ENCODE assay signal across 9 cellular contexts in genomic region chr14:76863724-76864407, GRCh38. TPM values are rescaled to one million over a fixed set of nuclear protein-coding genes. Genes with fewer than 3 reads are reported as not detected.
DNase-seq lines count a peak whose midpoint lies in the region; ATAC-seq, FAIRE-seq and TF ChIP-seq lines count a peak whose summit lies in the region.
"Had no signal": no experiment of that assay in that cellular context is flagged by ENCODE, and none has a peak within 500 bp of the region (broad histone marks: within the 10 kb centered on the region; RNA-seq: fewer than 3 reads in every experiment).

No MANE protein-coding gene starts in this region.

- no peak overlapping the region for H3K4me3 Mint-ChIP-seq in stimulated activated naive CD8-positive, alpha-beta T cell treated with anti-CD3 and anti-CD28 coated beads, Interleukin-15, Interleukin-2, amounts not matched to agents 100 ng/mL and 50 ng/mL, for 24 hours

- ATAC-seq in left cardiac atrium = peak; percentile 76 to 86
- ATAC-seq in GM21526 (IDR thresholded peaks at IDR 0.05; ENCODE audit: low FRiP score, unreplicated experiment) = no peak
- ATAC-seq in GM21723 (IDR thresholded peaks at IDR 0.05; ENCODE audit: unreplicated experiment) = no peak

- intact Hi-C loops in left cardiac atrium (cut with DNase I) = no loop called here

- peak overlapping the region; percentile 38 for H3K27ac Mint-ChIP-seq in stimulated activated naive CD8-positive, alpha-beta T cell treated with anti-CD3 and anti-CD28 coated beads, Interleukin-15, Interleukin-2, amounts not matched to agents 100 ng/mL and 50 ng/mL, for 24 hours

- no peaks in the 10 kb centered on the region for H3K27me3 Mint-ChIP-seq in stimulated activated naive CD8-positive, alpha-beta T cell treated with anti-CD3 and anti-CD28 coated beads, Interleukin-15, Interleukin-2, amounts not matched to agents 100 ng/mL and 50 ng/mL, for 24 hours

- no peaks in the 10 kb centered on the region for H3K36me3 Mint-ChIP-seq in stimulated activated naive CD8-positive, alpha-beta T cell treated with anti-CD3 and anti-CD28 coated beads, Interleukin-15, Interleukin-2, amounts not matched to agents 100 ng/mL and 50 ng/mL, for 24 hours (ENCODE audit: low read depth)

- H3K4me1 Mint-ChIP-seq in stimulated activated naive CD8-positive, alpha-beta T cell treated with anti-CD3 and anti-CD28 coated beads, Interleukin-15, Interleukin-2, amounts not matched to agents 100 ng/mL and 50 ng/mL, for 24 hours (ENCODE audit: low read depth) = peaks cover 33% of the 10 kb centered on the region

- DNase-seq in NCI-H2107 treated with DMSO at 0.1 percent for 48 hours (lab: John Stamatoyannopoulos, UW; ENCODE audit: unreplicated experiment) (peak; percentile 90), NCI-H2107 (lab: John Stamatoyannopoulos, UW) (no peak), RPMI7951 (ENCODE audit: low read depth) (peak; percentile 38), left cardiac atrium (peak; percentile 76), D721Med (ENCODE audit: insufficient read length, low spot score) (no peak)

- H3K9me3 Mint-ChIP-seq in stimulated activated naive CD8-positive, alpha-beta T cell treated with anti-CD3 and anti-CD28 coated beads, Interleukin-15, Interleukin-2, amounts not matched to agents 100 ng/mL and 50 ng/mL, for 24 hours = no peaks in the 10 kb centered on the region

- FAIRE-seq in D721Med (lab: Jason Lieb, UNC) = no peak

- no peak for TF ChIP-seq CTCF in D721Med (IDR thresholded peaks at IDR 0.05; ENCODE audit: insufficient read depth, missing control alignments)

RNA-seq across cellular contexts. Expression of gene LRRC74A, which starts 37.7 kb away (rescaled TPM):
- total RNA-seq in RPMI7951 (2014; rRNA removed; shearing (Covaris generic)) = not detected in 2 replicates
- total RNA-seq in left cardiac atrium = not detected
- total RNA-seq: activated CD8-positive, alpha-beta memory T cell treated with anti-CD3 and anti-CD28 coated beads for 36 hours had no signal

RNA-seq across cellular contexts. Expression of gene ANGEL1, which starts 51.2 kb away (rescaled TPM):
- total RNA-seq in RPMI7951 (2014; rRNA removed; shearing (Covaris generic)) = 6.6 and 9.5 TPM in 2 replicates
- total RNA-seq in left cardiac atrium = 10 to 100 TPM; 14.9 to 21.6 TPM

Comparison
In these comparisons a context has a peak if more than half of its experiments do, and no peak if none do; other contexts are left out.
1. DNase-seq: peak in NCI-H2107 treated with DMSO at 0.1 percent for 48 hours (single experiment), RPMI7951 (single experiment) and left cardiac atrium (single experiment); none in NCI-H2107 (single experiment) and D721Med (single experiment).
2. ATAC-seq: peak in left cardiac atrium (2 of 2); none in GM21526 (single experiment) and GM21723 (single experiment).